In genomic region chr2:47288864-47289263, GRCh38 we compare ENCODE assay signal across 16 cellular contexts.
A peak's percentile ranks its signal among the peaks of the same experiment; 100 is the strongest.
DNase-seq lines count a peak whose midpoint lies in the region; ATAC-seq, FAIRE-seq and TF ChIP-seq lines count a peak whose summit lies in the region.
"Had no signal": no experiment of that assay in that cellular context is flagged by ENCODE, and none has a peak within 500 bp of the region (broad histone marks: within the 10 kb centered on the region; RNA-seq: fewer than 3 reads in every experiment).

No MANE protein-coding gene starts in this region.

- no peak for TF ChIP-seq POLR2A in A549 (IDR thresholded peaks at IDR 0.05; ENCODE audit: low read length)

- peak; percentile 53 to 60; a peak in 2 of 5 replicates for TF ChIP-seq EP300 in A549 (IDR thresholded peaks at IDR 0.05)

- no peaks in the 10 kb centered on the region for H3K36me3 ChIP-seq in adipocyte (ENCODE audit: control insufficient read depth, insufficient read depth, low read length, severe bottlenecking)
- H3K36me3 ChIP-seq: upper lobe of left lung had no signal

- TF ChIP-seq CTCF in A549 (IDR thresholded peaks at IDR 0.05) (no peak), foreskin fibroblast (IDR thresholded peaks at IDR 0.05; ENCODE audit: low read depth, low read length) (no peak)

- peak overlapping the region; percentile 76 for H3K4me2 ChIP-seq in A549

- CTCF ChIA-PET in A549 (lab: Yijun Ruan, JAX): interaction anchor here (0.8 to 2.3 kb wide), 7 partner anchors 16 to 117 kb away, joined by 3 to 9 read pairs (median 3); no protein-coding TSS in a partner anchor

- no peak overlapping the region for H3K4me3 ChIP-seq in A549
- H3K4me3 ChIP-seq in adipocyte (ENCODE audit: low read length): peak overlapping the region; percentile 23
- no peak overlapping the region for H3K4me3 ChIP-seq in foreskin fibroblast (ENCODE audit: low read depth in 1 of 2, low read length in 2 of 2)
- H3K4me3 ChIP-seq: upper lobe of left lung had no signal

- 20% methylated on average over 1 of the region's 1 CpG for WGBS in A549 (ENCODE audit: missing lambda C conversion rate)

- POLR2A ChIA-PET in A549 (lab: Yijun Ruan, JAX): no interaction called here

- no peaks in the 10 kb centered on the region for H3K27me3 ChIP-seq in adipocyte (replicated peaks; ENCODE audit: control insufficient read depth, insufficient read depth, low read length)
- H3K27me3 ChIP-seq: upper lobe of left lung had no signal

- peak overlapping the region; percentile 78 to 84 for H3K27ac ChIP-seq in A549
- H3K27ac ChIP-seq: upper lobe of left lung had no signal

- ATAC-seq in A549 (peak; percentile 48 to 84), HG02763 (IDR thresholded peaks at IDR 0.05; ENCODE audit: unreplicated experiment) (no peak), HG03280 (IDR thresholded peaks at IDR 0.05; ENCODE audit: unreplicated experiment) (no peak), GM19035 (IDR thresholded peaks at IDR 0.05; ENCODE audit: unreplicated experiment) (no peak)

- TF ChIP-seq RAD21 in A549 (conservative IDR thresholded peaks at IDR 0.05 in 1 of 2, IDR thresholded peaks at IDR 0.05 in 1 of 2): no peak

- peak overlapping the region; percentile 45 for H3K9ac ChIP-seq in adipocyte (ENCODE audit: low read length)

- no peak for FAIRE-seq in A549 (lab: Jason Lieb, UNC)
- FAIRE-seq: H1, islet of Langerhans had no signal

- H3K9me3 ChIP-seq in A549 (no peaks in the 10 kb centered on the region), adipocyte (ENCODE audit: control insufficient read depth, low read length) (no peaks in the 10 kb centered on the region)
- H3K9me3 ChIP-seq: upper lobe of left lung had no signal

- H3K4me1 ChIP-seq in A549: peaks cover 54% of the 10 kb centered on the region
- H3K4me1 ChIP-seq in adipocyte (ENCODE audit: control insufficient read depth, insufficient read depth, low read length): peaks cover 26% of the 10 kb centered on the region
- H3K4me1 ChIP-seq: upper lobe of left lung had no signal

- DNase-seq in A549 (ENCODE audit: low read depth in 1 of 2, low spot score in 1 of 2) (peak in 1 of 2 experiments; percentile 63), GM04504 (ENCODE audit: low read depth) (peak; percentile 76), adipocyte (ENCODE audit: low read depth) (peak; percentile 82), foreskin fibroblast (peak; percentile 82 to 85)
- no peak for DNase-seq in activated T-cell treated with anti-CD3 and anti-CD28 coated beads, Interleukin-2, amount 50 U/mL, for 1 hour
- DNase-seq: activated effector memory CD4-positive, alpha-beta T cell treated with Interleukin-2 at 50 U/mL for 16 hours; cerebellar nuclear complex; foreskin melanocyte; NCI-H1092; stimulated activated CD4-positive, alpha-beta T cell treated with anti-CD3 and anti-CD28 coated beads, Interleukin-2, amount 100 ng/mL, for 48 hours; upper lobe of left lung had no signal

TF ChIP-seq in A549, 52 proteins besides CTCF, POLR2A, EP300 and RAD21:
- TF ChIP-seq JUNB (IDR thresholded peaks at IDR 0.05): peak; percentile 82
- peak; percentile 87 for TF ChIP-seq HES2 (IDR thresholded peaks at IDR 0.05)
- peak; percentile 41 to 70; a peak in 2 of 5 replicates for TF ChIP-seq JUN (IDR thresholded peaks at IDR 0.05)
- peak; percentile 72 for TF ChIP-seq FOSL2 (IDR thresholded peaks at IDR 0.05)
- peak; percentile 89 for TF ChIP-seq FOSL2 (CRISPR knock-in tag; IDR thresholded peaks at IDR 0.05)
- TF ChIP-seq SREBF2 (IDR thresholded peaks at IDR 0.05): no peak
- TF ChIP-seq CEBPB (IDR thresholded peaks at IDR 0.05): peak; percentile 95
- no peak for TF ChIP-seq CBX8 (IDR thresholded peaks at IDR 0.05)
- peak; percentile 59; the same call in 1 of the 2 replicates for TF ChIP-seq GATA3 (IDR thresholded peaks at IDR 0.05; ENCODE audit: borderline replicate concordance)

Comparison
In these comparisons a context has a peak if more than half of its experiments do, and no peak if none do; other contexts are left out.
1. ATAC-seq: peak in A549 (2 of 2); none in HG02763 (single experiment), HG03280 (single experiment) and GM19035 (single experiment).